ENCODE assay signal across 12 cellular contexts in genomic region chr10:63700935-63701263, GRCh38.
DNase-seq lines count a peak whose midpoint lies in the region; ATAC-seq and TF ChIP-seq lines count a peak whose summit lies in the region.
"Had no signal": no experiment of that assay in that cellular context is flagged by ENCODE, and none has a peak within 500 bp of the region (broad histone marks: within the 10 kb centered on the region; RNA-seq: fewer than 3 reads in every experiment).

No MANE protein-coding gene starts in this region.

- H3K79me2 ChIP-seq in parathyroid adenoma, result no peaks in the 10 kb centered on the region

- TF ChIP-seq CTCF in AG04450 (IDR thresholded peaks at IDR 0.05; ENCODE audit: low read depth, low read length) (no peak), RWPE2 (IDR thresholded peaks at IDR 0.05; ENCODE audit: poor library complexity, severe bottlenecking) (no peak), fibroblast of mammary gland (conservative IDR thresholded peaks at IDR 0.05; ENCODE audit: control insufficient read depth, insufficient read depth, low read depth, low read length) (no peak), parathyroid adenoma (IDR thresholded peaks at IDR 0.05) (no peak)

- H3K9me3 ChIP-seq in AG04450 (ENCODE audit: control insufficient read depth, insufficient read depth, low read length), result no peaks in the 10 kb centered on the region
- H3K9me3 ChIP-seq in RWPE2 (ENCODE audit: severe bottlenecking), result no peaks in the 10 kb centered on the region
- no peaks in the 10 kb centered on the region for H3K9me3 ChIP-seq in parathyroid adenoma (ENCODE audit: control insufficient read depth, low read length)

- peak overlapping the region; percentile 74 for H3K27ac ChIP-seq in AG04450 (ENCODE audit: low read depth, low read length)
- peak overlapping the region; percentile 90 for H3K27ac ChIP-seq in RWPE2 (ENCODE audit: poor library complexity, severe bottlenecking)
- H3K27ac ChIP-seq in parathyroid adenoma, result peak overlapping the region; percentile 89

- POLR2A ChIA-PET in AG04450 (lab: Yijun Ruan, JAX), result interaction anchor here (1.2 kb wide), 1 partner anchor 71 kb away, joined by 7 read pairs; no protein-coding TSS in a partner anchor

- peak overlapping the region; percentile 34 for H3K4me2 ChIP-seq in parathyroid adenoma (ENCODE audit: low read length)

- H3K36me3 ChIP-seq in RWPE2 (ENCODE audit: low read depth) (no peaks in the 10 kb centered on the region), parathyroid adenoma (ENCODE audit: control insufficient read depth, insufficient read depth, low read length) (no peaks in the 10 kb centered on the region)

- H3K27me3 ChIP-seq in AG04450 (ENCODE audit: control insufficient read depth, insufficient read depth, low read length) (no peaks in the 10 kb centered on the region), RWPE2 (ENCODE audit: insufficient read depth, poor library complexity, severe bottlenecking) (no peaks in the 10 kb centered on the region), parathyroid adenoma (ENCODE audit: control insufficient read depth, insufficient read depth, low read length) (no peaks in the 10 kb centered on the region)

- ATAC-seq in RWPE2 (ENCODE audit: low read depth) (no peak), GM19328 (IDR thresholded peaks at IDR 0.05; ENCODE audit: unreplicated experiment) (no peak), GM21717 (IDR thresholded peaks at IDR 0.05; ENCODE audit: unreplicated experiment) (no peak)
- ATAC-seq: left colon had no signal

- H3K4me3 ChIP-seq in AG04450 (ENCODE audit: low read depth, low read length) (no peak overlapping the region), RWPE2 (ENCODE audit: severe bottlenecking) (no peak overlapping the region), fibroblast of mammary gland (ENCODE audit: control insufficient read depth, low read depth, low read length) (no peak overlapping the region), parathyroid adenoma (ENCODE audit: low read depth, low read length) (no peak overlapping the region)

- H3K4me1 ChIP-seq in RWPE2 (ENCODE audit: insufficient read depth, poor library complexity, severe bottlenecking) (peaks cover 49% of the 10 kb centered on the region), parathyroid adenoma (peaks cover 49% of the 10 kb centered on the region)

- DNase-seq in AG04450 (ENCODE audit: low read depth, low spot score) (no peak), RWPE2 (ENCODE audit: low spot score) (no peak), fibroblast of mammary gland (ENCODE audit: low read depth) (peak; percentile 77), activated T-cell treated with anti-CD3 and anti-CD28 coated beads for 4 hours (no peak)
- no peak for DNase-seq in activated CD8-positive, alpha-beta memory T cell treated with anti-CD3 and anti-CD28 coated beads, Interleukin-2, amount 50 U/mL, for 4 hours
- DNase-seq: activated CD4-positive, alpha-beta T cell treated with anti-CD3 and anti-CD28 coated beads for 1 hour; activated naive CD4-positive, alpha-beta T cell treated with Interleukin-2 at 50 U/mL for 16 hours; left colon; NCI-H2029 had no signal

- CTCF ChIA-PET in AG04450 (lab: Charles Lee), result interaction anchor here (0.9 to 3.5 kb wide), 4 partner anchors 13 to 534 kb away, joined by 3 to 14 read pairs (median 9); no protein-coding TSS in a partner anchor

- peak overlapping the region; percentile 79 for H2AFZ ChIP-seq in parathyroid adenoma

- no peak overlapping the region for H3K9ac ChIP-seq in parathyroid adenoma
